Comparison of ENCODE assay signal across 9 cellular contexts in the genomic region with DNA sequence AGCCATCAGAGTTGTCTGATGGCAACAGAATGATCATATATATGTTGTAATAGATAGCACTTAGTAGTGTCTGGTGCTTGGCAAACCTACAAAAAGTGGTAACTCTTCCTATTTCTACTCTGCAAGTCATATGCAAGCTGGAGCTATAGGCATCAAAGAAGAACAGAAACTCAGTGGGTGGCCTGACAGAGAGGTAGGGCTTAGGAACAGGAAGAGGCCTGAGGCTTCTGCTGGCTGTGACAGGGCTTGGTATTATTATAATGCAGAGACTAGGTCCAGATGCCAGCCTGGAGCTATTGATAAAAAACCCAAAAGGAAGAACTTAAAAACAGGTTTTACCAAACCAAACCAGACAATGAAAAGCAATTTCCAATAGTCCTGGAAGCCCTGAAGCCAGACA. TPM values are rescaled to one million over a fixed set of nuclear protein-coding genes. Genes with fewer than 3 reads are reported as not detected.
DNase-seq lines count a peak whose midpoint lies in the region; ATAC-seq, FAIRE-seq and TF ChIP-seq lines count a peak whose summit lies in the region.
"Had no signal": no experiment of that assay in that cellular context is flagged by ENCODE, and none has a peak within 500 bp of the region (broad histone marks: within the 10 kb centered on the region; RNA-seq: fewer than 3 reads in every experiment).

No MANE protein-coding gene starts in this region.

- ATAC-seq in HG02870 (IDR thresholded peaks at IDR 0.05; ENCODE audit: unreplicated experiment), result peak; percentile 50

- TF ChIP-seq POLR2A in Peyer's patch (IDR thresholded peaks at IDR 0.05), result no peak

- no peak for FAIRE-seq in frontal cortex (lab: Jason Lieb, UNC)
- FAIRE-seq: A204.1 had no signal

- no peaks in the 10 kb centered on the region for H3K27me3 ChIP-seq in Peyer's patch

- no peak for TF ChIP-seq CTCF in Peyer's patch (IDR thresholded peaks at IDR 0.05)

- H3K36me3 ChIP-seq in Peyer's patch, result peaks cover 0 to 72% (median 0%) of the 10 kb centered on the region in 3 donors

- H3K27ac ChIP-seq in Peyer's patch, result peak overlapping the region in 3 of 4 donors; percentile 45 to 55 (median 49)

- H3K4me3 ChIP-seq in Peyer's patch, result no peak overlapping the region

- no peaks in the 10 kb centered on the region for H3K4me1 ChIP-seq in Peyer's patch

- H3K9me3 ChIP-seq in Peyer's patch, result no peaks in the 10 kb centered on the region

- peak; percentile 51 for DNase-seq in activated CD4-positive, alpha-beta T cell treated with anti-CD3 and anti-CD28 coated beads for 48 hours
- DNase-seq in activated CD4-positive, alpha-beta T cell treated with anti-CD3 and anti-CD28 coated beads for 1 hour, result no peak
- peak in 2 of 3 donors; percentile 53 to 65 for DNase-seq in Peyer's patch
- DNase-seq in pons (ENCODE audit: low spot score), result peak; percentile 77
- no peak for DNase-seq in NCI-H526 (lab: John Stamatoyannopoulos, UW)
- no peak for DNase-seq in NCI-H82 treated with DMSO at 0.1 percent for 48 hours (lab: John Stamatoyannopoulos, UW; ENCODE audit: unreplicated experiment)
- no peak for DNase-seq in frontal cortex (ENCODE audit: low spot score in 2 of 2)

RNA-seq across cellular contexts. Expression of a gene that starts 4.4 kb away (rescaled TPM):
- total RNA-seq in Peyer's patch (100 to 1,000 TPM in 2 of 4 donors, 10 to 100 TPM in 2; 98.2 to 115 (median 102) TPM), frontal cortex (22.4 TPM)

RNA-seq across cellular contexts. Expression of a gene that starts 13.5 kb away (rescaled TPM):
- total RNA-seq in Peyer's patch (10 to 100 TPM; 31.2 to 55.6 (median 47.9) TPM), frontal cortex (44.8 TPM)

RNA-seq across cellular contexts. Expression of a gene that starts 13.6 kb away (rescaled TPM):
- total RNA-seq in Peyer's patch (10 to 100 TPM in 3 of 4 donors, 1 to 10 TPM in 1; 8.0 to 13.2 (median 10.6) TPM), frontal cortex (7.3 TPM)

RNA-seq across cellular contexts. Expression of a gene that starts 28.0 kb away (rescaled TPM):
- total RNA-seq in Peyer's patch (100 to 1,000 TPM in 1 of 4 donors, 10 to 100 TPM in 3; 19.8 to 116 (median 45.7) TPM), frontal cortex (0.82 TPM)

RNA-seq across cellular contexts. Expression of a gene that starts 58.8 kb away (rescaled TPM):
- total RNA-seq in Peyer's patch (10 to 100 TPM in 2 of 4 donors, 1 to 10 TPM in 2; 1.1 to 13.2 (median 9.7) TPM), frontal cortex (2.4 TPM)

Comparison
In these comparisons a context has a peak if more than half of its experiments do, and no peak if none do; other contexts are left out.
1. DNase-seq: peak in activated CD4-positive, alpha-beta T cell treated with anti-CD3 and anti-CD28 coated beads for 48 hours (single experiment), Peyer's patch (2 of 3) and pons (single experiment); none in activated CD4-positive, alpha-beta T cell treated with anti-CD3 and anti-CD28 coated beads for 1 hour (single experiment), NCI-H526 (0 of 2), NCI-H82 treated with DMSO at 0.1 percent for 48 hours (single experiment) and frontal cortex (0 of 2).